ENCODE assay signal across 22 cellular contexts in the genomic region with DNA sequence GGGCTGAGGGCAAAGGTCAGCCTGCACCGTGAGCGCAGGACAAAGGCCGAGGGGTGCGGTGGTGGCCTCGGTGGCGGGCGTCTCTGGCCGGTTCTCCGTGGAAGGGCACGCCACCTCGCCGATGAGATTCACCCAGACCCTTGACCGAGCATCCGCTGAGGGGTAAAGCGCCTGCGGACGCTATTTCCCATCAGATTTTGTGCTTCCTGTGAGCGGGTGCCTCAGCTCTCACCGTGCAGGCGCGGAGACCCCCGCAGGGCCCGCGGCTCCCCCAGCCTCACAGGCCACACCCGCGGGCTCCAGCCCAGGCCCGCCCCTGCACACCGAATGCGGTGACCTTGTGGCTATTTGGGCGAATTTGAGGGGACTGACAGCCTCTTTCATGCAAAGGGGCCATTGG.
"Had no signal": no experiment of that assay in that cellular context is flagged by ENCODE, and none has a peak within 500 bp of the region (broad histone marks: within the 10 kb centered on the region; RNA-seq: fewer than 3 reads in every experiment).

No MANE protein-coding gene starts in this region.

- H3K27me3 ChIP-seq: esophagus squamous epithelium, neutrophil, right atrium auricular region, thyroid gland, upper lobe of left lung, vagina had no signal

- H3K4me1 ChIP-seq: right atrium auricular region, sigmoid colon, thyroid gland, vagina had no signal

- H3K27ac ChIP-seq: esophagus squamous epithelium, gastroesophageal sphincter, neutrophil, right atrium auricular region, sigmoid colon, skin epidermis, thyroid gland, upper lobe of left lung, vagina had no signal

- H3K9me3 ChIP-seq: esophagus squamous epithelium, gastroesophageal sphincter, neutrophil, right atrium auricular region, sigmoid colon, thyroid gland, upper lobe of left lung, vagina had no signal

- ATAC-seq: effector memory CD8-positive, alpha-beta T cell; left cardiac atrium; left ventricle myocardium superior; naive thymus-derived CD4-positive, alpha-beta T cell had no signal

- H3K4me3 ChIP-seq: esophagus squamous epithelium, gastroesophageal sphincter, right atrium auricular region, sigmoid colon, skin epidermis, thyroid gland, upper lobe of left lung, vagina had no signal

- H3K36me3 ChIP-seq: esophagus squamous epithelium, gastroesophageal sphincter, neutrophil, right atrium auricular region, sigmoid colon, thyroid gland, upper lobe of left lung, vagina had no signal

- DNase-seq: cortex of kidney; effector memory CD8-positive, alpha-beta T cell; esophagus squamous epithelium; foreskin fibroblast; glutamatergic neuron; immature natural killer cell; kidney; left cardiac atrium; left ventricle myocardium superior; mesendoderm; naive thymus-derived CD4-positive, alpha-beta T cell; nephron progenitor cell; sigmoid colon; stimulated activated CD4-positive, alpha-beta T cell treated with anti-CD3 and anti-CD28 coated beads, Interleukin-2, amount 100 ng/mL, for 24 hours; stimulated activated naive CD4-positive, alpha-beta T cell; thyroid gland had no signal
